In genomic region chr2:157596992-157597681, GRCh38 we compare ENCODE assay signal across 8 cellular contexts. TPM values are rescaled to one million over a fixed set of nuclear protein-coding genes. Genes with fewer than 3 reads are reported as not detected.
DNase-seq lines count a peak whose midpoint lies in the region; ATAC-seq and TF ChIP-seq lines count a peak whose summit lies in the region.

No MANE protein-coding gene starts in this region.

- H3K4me3 Mint-ChIP-seq in activated naive CD8-positive, alpha-beta T cell treated with anti-CD3 and anti-CD28 coated beads, Interleukin-2, amount 50 U/mL, for 24 hours, result peak overlapping the region; percentile 40

- no peaks in the 10 kb centered on the region; the same call in 1 of the 2 replicates for H3K27me3 ChIP-seq in SK-N-SH (ENCODE audit: insufficient read depth)
- H3K27me3 ChIP-seq in iPS-15b (ENCODE audit: control insufficient read depth, insufficient read depth, low read length), result peaks cover 8% of the 10 kb centered on the region
- no peaks in the 10 kb centered on the region for H3K27me3 ChIP-seq in uterus

- intact Hi-C loops in uterus (cut with DNase I; ENCODE audit: low total_unique reads), result no loop called here

- H3K9me3 Mint-ChIP-seq in activated naive CD8-positive, alpha-beta T cell treated with anti-CD3 and anti-CD28 coated beads, Interleukin-2, amount 50 U/mL, for 24 hours, result no peaks in the 10 kb centered on the region

- H3K27ac ChIP-seq in C4-2B, result no peak overlapping the region
- H3K27ac ChIP-seq in SK-N-SH (ENCODE audit: low read depth in 2 of 2, low read length in 1 of 2), result no peak overlapping the region
- H3K27ac ChIP-seq in uterus, result no peak overlapping the region

- H3K4me1 Mint-ChIP-seq in activated naive CD8-positive, alpha-beta T cell treated with anti-CD3 and anti-CD28 coated beads, Interleukin-2, amount 50 U/mL, for 24 hours, result peaks cover 6% of the 10 kb centered on the region

- no peak overlapping the region for H2AFZ ChIP-seq in SK-N-SH (ENCODE audit: low read depth)

- H3K79me2 ChIP-seq in SK-N-SH (ENCODE audit: insufficient read depth), result no peaks in the 10 kb centered on the region

- H3K4me2 ChIP-seq in SK-N-SH, result no peak overlapping the region

- H3K4me1 ChIP-seq in SK-N-SH (ENCODE audit: control insufficient read depth in 1 of 2, insufficient read depth in 2 of 2, low read depth in 1 of 2, low read length in 1 of 2) (no peaks in the 10 kb centered on the region), iPS-15b (ENCODE audit: control insufficient read depth, insufficient read depth, low read length) (no peaks in the 10 kb centered on the region), uterus (no peaks in the 10 kb centered on the region)

- ATAC-seq in GM21576 (IDR thresholded peaks at IDR 0.05; ENCODE audit: unreplicated experiment), result peak; percentile 60
- peak; percentile 72 for ATAC-seq in activated naive CD8-positive, alpha-beta T cell treated with anti-CD3 and anti-CD28 coated beads, Interleukin-2, amount 50 U/mL, for 24 hours

- H3K9me3 ChIP-seq in SK-N-SH (no peaks in the 10 kb centered on the region), iPS-15b (ENCODE audit: control insufficient read depth, insufficient read depth, low read length) (no peaks in the 10 kb centered on the region), uterus (no peaks in the 10 kb centered on the region)

- no peaks in the 10 kb centered on the region for H3F3A ChIP-seq in SK-N-SH (replicated peaks; ENCODE audit: insufficient read depth)

- DNase-seq in SK-N-SH (peak; percentile 57), uterus (no peak), ACHN (no peak)
- peak; percentile 65 for DNase-seq in activated naive CD8-positive, alpha-beta T cell treated with anti-CD3 and anti-CD28 coated beads, Interleukin-2, amount 50 U/mL, for 24 hours
- DNase-seq in stimulated activated CD4-positive, alpha-beta T cell treated with anti-CD3 and anti-CD28 coated beads, Interleukin-1b, Interleukin-23, amount 100 ng/mL, for 48 hours, result peak; percentile 58

- in situ Hi-C loops in ACHN (cut with HindIII; ENCODE audit: low pct_ligation_motif_present, low pct_unique_long_range_greater_than_20kb, low sequenced_read_pairs), result no loop called here

- H4K20me1 ChIP-seq in SK-N-SH (ENCODE audit: insufficient read depth), result no peaks in the 10 kb centered on the region

- no peak for TF ChIP-seq POLR2A in uterus (IDR thresholded peaks at IDR 0.05)

- H3K4me3 ChIP-seq in SK-N-SH (ENCODE audit: low read depth in 2 of 2, low read length in 1 of 2) (peak overlapping the region in 1 of 2 experiments; percentile 16; a peak in 1 of 4 replicates), iPS-15b (ENCODE audit: low read depth, low read length) (peak overlapping the region; percentile 53), uterus (no peak overlapping the region)

- TF ChIP-seq CTCF in C4-2B (conservative IDR thresholded peaks at IDR 0.05) (peak; percentile 66), SK-N-SH (IDR thresholded peaks at IDR 0.05) (peak; percentile 44), uterus (IDR thresholded peaks at IDR 0.05) (peak in 1 of 4 experiments; percentile 11)

- peak; percentile 31 for TF ChIP-seq RAD21 in SK-N-SH (IDR thresholded peaks at IDR 0.05; ENCODE audit: low read length)

- TF ChIP-seq EP300 in SK-N-SH (IDR thresholded peaks at IDR 0.05; ENCODE audit: borderline replicate concordance in 1 of 2, low read depth in 1 of 2, low read length in 1 of 2), result no peak

- no peak overlapping the region for H3K27ac Mint-ChIP-seq in activated naive CD8-positive, alpha-beta T cell treated with anti-CD3 and anti-CD28 coated beads, Interleukin-2, amount 50 U/mL, for 24 hours

- CTCF ChIA-PET in SK-N-SH (lab: Yijun Ruan, JAX), result interaction anchor here (0.7 to 3.4 kb wide), 6 partner anchors 15 to 415 kb away, joined by 3 to 14 read pairs (median 4); partner anchors contain the start of gene ACVR1C

- H3K36me3 ChIP-seq in SK-N-SH (replicated peaks in 1 of 2; ENCODE audit: control insufficient read depth in 1 of 2, insufficient read depth in 2 of 2, low read length in 1 of 2), result no peaks in the 10 kb centered on the region
- no peaks in the 10 kb centered on the region for H3K36me3 ChIP-seq in iPS-15b (ENCODE audit: control insufficient read depth, insufficient read depth, low read length)
- no peaks in the 10 kb centered on the region for H3K36me3 ChIP-seq in uterus

- no peaks in the 10 kb centered on the region for H3K36me3 Mint-ChIP-seq in activated naive CD8-positive, alpha-beta T cell treated with anti-CD3 and anti-CD28 coated beads, Interleukin-2, amount 50 U/mL, for 24 hours (ENCODE audit: low read depth)

- peaks cover 3% of the 10 kb centered on the region for H3K27me3 Mint-ChIP-seq in activated naive CD8-positive, alpha-beta T cell treated with anti-CD3 and anti-CD28 coated beads, Interleukin-2, amount 50 U/mL, for 24 hours

- H3K9ac ChIP-seq in SK-N-SH (no peak overlapping the region), iPS-15b (ENCODE audit: low read depth, low read length) (no peak overlapping the region)

- 13% methylated on average over 17 of the region's 45 CpGs for WGBS in SK-N-SH (ENCODE audit: low lambda C conversion rate)

- POLR2A ChIA-PET in SK-N-SH (lab: Yijun Ruan, JAX), result no interaction called here

- H3K9me2 ChIP-seq in SK-N-SH, result no peaks in the 10 kb centered on the region

TF ChIP-seq in SK-N-SH, 30 proteins besides CTCF, POLR2A, EP300 and RAD21:
- TF ChIP-seq FOXM1 (IDR thresholded peaks at IDR 0.05; ENCODE audit: low read depth) (no peak), SMC3 (IDR thresholded peaks at IDR 0.05; ENCODE audit: low read depth, low read length) (peak; percentile 38; the same call in 1 of the 2 replicates), GATA2 (CRISPR knock-in tag; IDR thresholded peaks at IDR 0.05) (no peak), REST (IDR thresholded peaks at IDR 0.05; ENCODE audit: low read depth, low read length) (no peak)

RNA-seq across cellular contexts. Expression of gene ACVR1C, which starts 31.5 kb away (rescaled TPM):
- polyA plus RNA-seq in SK-N-SH (2012; rRNA removed), result 0.03 TPM in 1 of 2 replicates, not detected in the other
- polyA plus RNA-seq in SK-N-SH (2012; cell fraction: cytosol; rRNA removed), result 0.01 TPM in 2 replicates
- 0.01 and 0.04 TPM in 2 replicates for polyA plus RNA-seq in SK-N-SH (2012; cell fraction: nucleus; rRNA removed)
- 1 to 10 TPM in 1 of 4 donors, under 1 TPM in 3; 0.51 to 1.2 (median 0.72) TPM for total RNA-seq in uterus

Comparison
In these comparisons a context has a peak if more than half of its experiments do, and no peak if none do; other contexts are left out.
1. DNase-seq: peak in SK-N-SH (single experiment), activated naive CD8-positive, alpha-beta T cell treated with anti-CD3 and anti-CD28 coated beads, Interleukin-2, amount 50 U/mL, for 24 hours (single experiment) and stimulated activated CD4-positive, alpha-beta T cell treated with anti-CD3 and anti-CD28 coated beads, Interleukin-1b, Interleukin-23, amount 100 ng/mL, for 48 hours (single experiment); none in uterus (0 of 2) and ACHN (single experiment).